ENCODE assay signal across 1 cellular context in genomic region chr19:870314-870713, GRCh38.
TF ChIP-seq lines count a peak whose summit lies in the region.

No MANE protein-coding gene starts in this region.

TF ChIP-seq in IMR-90, 13 proteins besides CTCF, POLR2A, EP300 and RAD21:
- TF ChIP-seq SMC3 (IDR thresholded peaks at IDR 0.05; ENCODE audit: low read depth, low read length) (no peak), CHD1 (IDR thresholded peaks at IDR 0.05; ENCODE audit: low read depth, low read length) (no peak), BHLHE40 (IDR thresholded peaks at IDR 0.05; ENCODE audit: low read depth, low read length) (no peak), RCOR1 (IDR thresholded peaks at IDR 0.05; ENCODE audit: insufficient replicate concordance, low read length) (no peak), MAZ (IDR thresholded peaks at IDR 0.05; ENCODE audit: borderline replicate concordance, low read depth, low read length) (no peak), ELK1 (IDR thresholded peaks at IDR 0.05; ENCODE audit: borderline replicate concordance, low read depth, low read length) (no peak), MXI1 (IDR thresholded peaks at IDR 0.05; ENCODE audit: borderline replicate concordance, low read depth, low read length) (no peak)
